ENCODE assay signal across 22 cellular contexts in the genomic region with DNA sequence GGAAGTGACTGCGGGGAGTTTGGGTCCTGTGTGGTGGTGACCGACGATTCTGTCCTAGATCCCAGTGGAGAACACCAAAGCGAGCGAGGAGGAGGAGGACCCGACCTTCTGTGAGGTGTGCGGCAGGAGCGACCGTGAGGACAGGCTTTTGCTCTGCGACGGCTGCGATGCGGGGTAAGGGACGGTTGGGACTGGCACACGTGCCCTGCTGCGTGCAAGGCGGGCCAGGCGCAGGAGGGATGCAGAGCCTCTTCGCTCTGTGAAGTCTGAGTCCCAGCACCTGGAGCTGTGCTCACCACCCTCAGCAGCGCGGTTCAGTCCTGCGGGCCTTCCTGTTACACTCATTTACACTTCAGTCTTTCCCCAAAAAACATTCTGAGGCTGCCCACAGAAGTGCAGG. TPM values are rescaled to one million over a fixed set of nuclear protein-coding genes. Genes with fewer than 3 reads are reported as not detected.
DNase-seq lines count a peak whose midpoint lies in the region; ATAC-seq, FAIRE-seq and TF ChIP-seq lines count a peak whose summit lies in the region.
"Had no signal": no experiment of that assay in that cellular context is flagged by ENCODE, and none has a peak within 500 bp of the region (broad histone marks: within the 10 kb centered on the region; RNA-seq: fewer than 3 reads in every experiment).

No MANE protein-coding gene starts in this region.

- H3K36me3 Mint-ChIP-seq in H9 (ENCODE audit: insufficient read depth in 1 of 3, low read depth in 3 of 3): peaks cover 63 to 93% (median 92%) of the 10 kb centered on the region in 3 experiments

- H3K4me1 ChIP-seq in H9 (ENCODE audit: insufficient read depth, low read length): no peaks in the 10 kb centered on the region
- H3K4me1 ChIP-seq in trophoblast cell (ENCODE audit: control insufficient read depth in 1 of 2, insufficient read depth in 2 of 2, low read length in 2 of 2): peaks cover 1 to 5% of the 10 kb centered on the region in 2 experiments
- H3K4me1 ChIP-seq: SJSA1 had no signal

- peak overlapping the region in 2 of 3 experiments; percentile 69 to 73; a peak in 2 of 7 replicates for H3K27ac Mint-ChIP-seq in H9

- H3K4me3 Mint-ChIP-seq in H9: no peak overlapping the region
- H3K4me3 Mint-ChIP-seq: CD8-positive, alpha-beta T cell had no signal

- H3K27ac ChIP-seq in H9 (ENCODE audit: insufficient read length, low read depth, low read length) (no peak overlapping the region), trophoblast cell (ENCODE audit: low read depth, low read length) (no peak overlapping the region)
- H3K27ac ChIP-seq: GM23248, SJSA1 had no signal

- no peak overlapping the region for H4K12ac ChIP-seq in trophoblast cell (ENCODE audit: low read depth, low read length)

- H3K9me3 Mint-ChIP-seq in H9: no peaks in the 10 kb centered on the region; a peak in 1 of 5 replicates
- H3K9me3 Mint-ChIP-seq: CD8-positive, alpha-beta T cell had no signal

- H2BK5ac ChIP-seq in H9 (ENCODE audit: insufficient read length, low read length) (no peak overlapping the region), trophoblast cell (ENCODE audit: low read depth, low read length, poor library complexity) (no peak overlapping the region)

- DNase-seq in H9 (no peak), HTR-8/SVneo (ENCODE audit: insufficient read length, low spot score) (no peak), trophoblast cell (no peak), HT-29 (ENCODE audit: low spot score) (no peak)
- DNase-seq: C1 segment of cervical spinal cord; Caco-2; CD8-positive, alpha-beta T cell; GM23248; H7; NCI-H1092; NCI-H1417 treated with DMSO at 0.1 percent for 48 hours; NCI-H1694 treated with DMSO at 0.1 percent for 48 hours; NCI-H2081; NCI-H2227 treated with DMSO at 0.1 percent for 48 hours; NCI-H510A; NCI-H69; Right ventricle myocardium superior; RPMI8226 had no signal

- H2BK12ac ChIP-seq in H9 (ENCODE audit: insufficient read length, low read depth, low read length) (no peak overlapping the region), trophoblast cell (ENCODE audit: low read length) (no peak overlapping the region)

- H3K9ac ChIP-seq in H9 (ENCODE audit: extremely low read depth, insufficient read length, low read length): no peak overlapping the region
- H3K9ac ChIP-seq in trophoblast cell (ENCODE audit: low read length): no peak overlapping the region
- H3K9ac ChIP-seq: GM23248 had no signal

- H3K4me1 Mint-ChIP-seq in H9: no peaks in the 10 kb centered on the region

- H3K27me3 ChIP-seq in H9 (ENCODE audit: insufficient read depth, low read length): no peaks in the 10 kb centered on the region
- no peaks in the 10 kb centered on the region for H3K27me3 ChIP-seq in trophoblast cell (ENCODE audit: insufficient read depth, low read length)
- H3K27me3 ChIP-seq: SJSA1 had no signal

- H2AFZ ChIP-seq in H9 (ENCODE audit: low read length): no peak overlapping the region
- no peak overlapping the region for H2AFZ ChIP-seq in trophoblast cell (ENCODE audit: insufficient read depth, low read length, poor library complexity)
- H2AFZ ChIP-seq: GM23248 had no signal

- H3K4me3 ChIP-seq in trophoblast cell (ENCODE audit: low read depth, low read length): no peak overlapping the region
- H3K4me3 ChIP-seq: GM23248, SJSA1 had no signal

- H4K8ac ChIP-seq in H9 (replicated peaks; ENCODE audit: insufficient read length, low read depth, low read length) (no peak overlapping the region), trophoblast cell (ENCODE audit: low read depth, low read length) (no peak overlapping the region)

- H3K23ac ChIP-seq in H9 (ENCODE audit: insufficient read length, low read depth, low read length) (no peak overlapping the region), trophoblast cell (ENCODE audit: low read length) (no peak overlapping the region)

- H3K18ac ChIP-seq in H9 (ENCODE audit: insufficient read length, low read depth, low read length) (no peak overlapping the region), trophoblast cell (ENCODE audit: low read length) (peak overlapping the region; percentile 21)

- H4K5ac ChIP-seq in H9 (ENCODE audit: insufficient read length, low read depth, low read length): no peak overlapping the region

- H4K91ac ChIP-seq in H9 (ENCODE audit: insufficient read length, low read depth, low read length) (no peak overlapping the region), trophoblast cell (ENCODE audit: low read depth, low read length) (no peak overlapping the region)

- H3K79me2 ChIP-seq in H9 (ENCODE audit: insufficient read depth, low read length): no peaks in the 10 kb centered on the region; the same call in 1 of the 2 replicates
- H3K79me2 ChIP-seq in trophoblast cell (ENCODE audit: control insufficient read depth, insufficient read depth, low read length, poor library complexity): no peaks in the 10 kb centered on the region

- H3K23me2 ChIP-seq in H9 (ENCODE audit: insufficient read length, low read depth, low read length, poor library complexity, severe bottlenecking): no peaks in the 10 kb centered on the region

- H3K36me3 ChIP-seq in trophoblast cell (ENCODE audit: control insufficient read depth in 1 of 2, insufficient read depth in 2 of 2, low read length in 2 of 2): peaks cover 74 to 78% of the 10 kb centered on the region in 2 experiments

- H3K56ac ChIP-seq in H9 (ENCODE audit: insufficient read length, low read depth, low read length): no peak overlapping the region

- H2BK120ac ChIP-seq in H9 (ENCODE audit: low read depth, low read length, poor library complexity, severe bottlenecking) (no peak overlapping the region), trophoblast cell (ENCODE audit: insufficient read depth, low read length, poor library complexity) (no peak overlapping the region)

- H2BK20ac ChIP-seq in H9 (ENCODE audit: low read depth, low read length, poor library complexity, severe bottlenecking): no peak overlapping the region

- H3K14ac ChIP-seq in H9 (ENCODE audit: insufficient read depth, low read length) (no peak overlapping the region), trophoblast cell (ENCODE audit: low read length) (no peak overlapping the region)

- peaks cover 4% of the 10 kb centered on the region for H3K79me1 ChIP-seq in H9 (ENCODE audit: insufficient read depth, low read depth, low read length, poor library complexity, severe bottlenecking)
- no peaks in the 10 kb centered on the region for H3K79me1 ChIP-seq in trophoblast cell (ENCODE audit: low read length)

- no peak for TF ChIP-seq CTCF in H9 (conservative IDR thresholded peaks at IDR 0.05)

- H3K4ac ChIP-seq in H9 (ENCODE audit: low read depth, low read length) (no peak overlapping the region), trophoblast cell (ENCODE audit: low read depth, low read length) (no peak overlapping the region)

- H3K27me3 Mint-ChIP-seq in H9 (ENCODE audit: low read depth): 0 out of 2 replicates have a peak, but pooled peaks cover 2% of the 10 kb centered on the region

- H3T11ph ChIP-seq in H9 (ENCODE audit: low read length): no peak overlapping the region

- peak; percentile 31 for FAIRE-seq in HTR-8/SVneo (lab: Jason Lieb, UNC)
- FAIRE-seq: G401.6 had no signal

- H2BK15ac ChIP-seq in H9 (ENCODE audit: low read depth, low read length): no peak overlapping the region

- ATAC-seq in HG02642 (IDR thresholded peaks at IDR 0.05; ENCODE audit: poor library complexity, unreplicated experiment): no peak
- ATAC-seq: CD8-positive, alpha-beta T cell had no signal

- H3K9me3 ChIP-seq in H9 (ENCODE audit: control insufficient read depth, low read depth, low read length): no peaks in the 10 kb centered on the region
- peaks cover 4% of the 10 kb centered on the region for H3K9me3 ChIP-seq in trophoblast cell (ENCODE audit: insufficient read depth, low read depth, low read length)
- H3K9me3 ChIP-seq: Caco-2, SJSA1 had no signal

- H2AK5ac ChIP-seq in H9 (ENCODE audit: insufficient read length, low read length) (no peak overlapping the region), trophoblast cell (ENCODE audit: low read length) (no peak overlapping the region)

- H3K4me2 ChIP-seq in H9 (ENCODE audit: insufficient read depth, insufficient read length, low read length) (no peak overlapping the region), trophoblast cell (ENCODE audit: low read length) (no peak overlapping the region)

- WGBS in H9 (ENCODE audit: extremely low coverage, insufficient read length, low lambda C conversion rate): no CpG with 5 or more reads among the region's 22 CpGs
- WGBS in trophoblast cell (ENCODE audit: extremely low coverage, insufficient coverage, insufficient read length): no CpG with 5 or more reads among the region's 22 CpGs

- no peaks in the 10 kb centered on the region for H4K20me1 ChIP-seq in H9 (ENCODE audit: control insufficient read depth, insufficient read depth, insufficient read length)

RNA-seq across cellular contexts. Expression of a gene that starts 16.2 kb away (rescaled TPM):
- total RNA-seq in H9 (2021): 48.9 and 50.6 TPM in 2 replicates
- 23.6 and 23.8 TPM in 2 replicates for polyA plus RNA-seq in trophoblast cell (2013)
- total RNA-seq in HT-29 (2014; rRNA removed; shearing (Covaris generic)): 75.3 and 82.0 TPM in 2 replicates

RNA-seq across cellular contexts. Expression of a gene that starts 23.2 kb away (rescaled TPM):
- total RNA-seq in H9 (2021): 9.7 and 9.8 TPM in 2 replicates
- 10.6 and 11.1 TPM in 2 replicates for polyA plus RNA-seq in trophoblast cell (2013)
- total RNA-seq in HT-29 (2014; rRNA removed; shearing (Covaris generic)): 263 and 329 TPM in 2 replicates

RNA-seq across cellular contexts. Expression of a gene that starts 31.7 kb away (rescaled TPM):
- total RNA-seq in H9 (2021): 26.3 and 30.0 TPM in 2 replicates
- polyA plus RNA-seq in trophoblast cell (2013): 41.3 and 45.5 TPM in 2 replicates
- total RNA-seq in HT-29 (2014; rRNA removed; shearing (Covaris generic)): 515 and 552 TPM in 2 replicates

RNA-seq across cellular contexts. Expression of a gene that starts 32.0 kb away (rescaled TPM):
- total RNA-seq in H9 (2021): 4.2 and 4.7 TPM in 2 replicates
- 2.2 and 2.6 TPM in 2 replicates for polyA plus RNA-seq in trophoblast cell (2013)
- 5.3 and 6.9 TPM in 2 replicates for total RNA-seq in HT-29 (2014; rRNA removed; shearing (Covaris generic))

RNA-seq across cellular contexts. Expression of a gene that starts 32.3 kb away (rescaled TPM):
- total RNA-seq in H9 (2021): 0.46 TPM in 1 of 2 replicates, not detected in the other
- polyA plus RNA-seq in trophoblast cell (2013): 0.03 and 0.04 TPM in 2 replicates
- 11.9 and 12.1 TPM in 2 replicates for total RNA-seq in HT-29 (2014; rRNA removed; shearing (Covaris generic))
- total RNA-seq: A673; CD8-positive, alpha-beta T cell; GM23248; H7; Right ventricle myocardium superior; SJSA1 had no signal
- polyA plus RNA-seq: GM23248 had no signal

Comparison
In these comparisons a context has a peak if more than half of its experiments do, and no peak if none do; other contexts are left out.
1. RNA of a gene that starts 23.2 kb away (total RNA-seq): 263 to 329 TPM in HT-29; 9.7 to 9.8 TPM in H9; every median in the first group is over 10 times any median in the second.
2. RNA of a gene that starts 31.7 kb away (total RNA-seq): 515 to 552 TPM in HT-29; 26.3 to 30.0 TPM in H9; every median in the first group is over 10 times any median in the second.